ENCODE assay signal across 24 cellular contexts in genomic region chr1:198283222-198283621, GRCh38.
DNase-seq lines count a peak whose midpoint lies in the region; ATAC-seq and TF ChIP-seq lines count a peak whose summit lies in the region.
"Had no signal": no experiment of that assay in that cellular context is flagged by ENCODE, and none has a peak within 500 bp of the region (broad histone marks: within the 10 kb centered on the region; RNA-seq: fewer than 3 reads in every experiment).

No MANE protein-coding gene starts in this region.

- CTCF ChIA-PET in IMR-90 (lab: Yijun Ruan, JAX) = no interaction called here

- in situ Hi-C loops in IMR-90 (cut with MboI; ENCODE audit: low sequenced_read_pairs) = no loop called here

- no peak for DNase-seq in DND-41
- DNase-seq in IMR-90 = peak; percentile 57
- DNase-seq in astrocyte of the hippocampus (ENCODE audit: low read depth, low spot score) = peak; percentile 56
- DNase-seq in 8988T = no peak
- DNase-seq in NCI-H1048 (lab: John Stamatoyannopoulos, UW) = no peak
- no peak for DNase-seq in T-helper 17 cell
- DNase-seq: activated CD4-positive, alpha-beta memory T cell treated with anti-CD3 and anti-CD28 coated beads for 36 hours; activated naive CD8-positive, alpha-beta T cell treated with anti-CD3 and anti-CD28 coated beads for 36 hours; activated T-cell treated with anti-CD3 and anti-CD28 coated beads, Interleukin-2, amount 50 U/mL, for 4 hours; brain microvascular endothelial cell; CD4-positive, alpha-beta T cell; colonic mucosa; DMS53; NCI-H1436 treated with DMSO at 0.1 percent for 48 hours; NCI-H2171; NCI-H526 treated with DMSO at 0.1 percent for 48 hours; occipital lobe; retina; SIG-M5; stimulated activated CD4-positive, alpha-beta T cell treated with anti-CD3 and anti-CD28 coated beads, Interleukin-12 subunit alpha, Interleukin-12 subunit beta, amount 100 ng/mL, for 4 hours had no signal

- H4K91ac ChIP-seq in IMR-90 (ENCODE audit: insufficient read depth, low read depth, low read length) = no peak overlapping the region

- no peak for TF ChIP-seq POLR2A in IMR-90 (IDR thresholded peaks at IDR 0.05; ENCODE audit: low read depth, low read length)

- no peaks in the 10 kb centered on the region for H3K9me3 ChIP-seq in DND-41 (ENCODE audit: insufficient read depth, low read length, severe bottlenecking)
- no peaks in the 10 kb centered on the region for H3K9me3 ChIP-seq in IMR-90 (ENCODE audit: control insufficient read depth, insufficient read depth, low read length)
- H3K9me3 ChIP-seq in T-helper 17 cell (ENCODE audit: control insufficient read depth, low read length, poor library complexity, severe bottlenecking) = no peaks in the 10 kb centered on the region
- H3K9me3 ChIP-seq: colonic mucosa, suprapubic skin had no signal

- H3K56ac ChIP-seq in IMR-90 (ENCODE audit: extremely low read depth, insufficient read depth, low read length) = no peak overlapping the region

- no peak overlapping the region for H3K4me3 Mint-ChIP-seq in T-helper 17 cell
- H3K4me3 Mint-ChIP-seq: activated CD4-positive, alpha-beta memory T cell treated with anti-CD3 and anti-CD28 coated beads for 36 hours; activated naive CD8-positive, alpha-beta T cell treated with anti-CD3 and anti-CD28 coated beads for 36 hours; activated T-cell treated with anti-CD3 and anti-CD28 coated beads, Interleukin-2, amount 50 U/mL, for 4 hours; CD4-positive, alpha-beta T cell; T-helper 1 cell treated with Interleukin-12 subunit alpha and Interleukin-12 subunit beta and Interleukin-4 antibody, amounts not matched to agents 30 μg/mL and 1 μg/mL, for 36 hours had no signal

- H3K36me3 Mint-ChIP-seq in T-helper 17 cell (ENCODE audit: low read depth) = peaks cover 7% of the 10 kb centered on the region

- POLR2A ChIA-PET in IMR-90 (lab: Charles Lee; ENCODE audit: unreplicated experiment) = no interaction called here

- no peak overlapping the region for H2AK5ac ChIP-seq in IMR-90 (ENCODE audit: low read depth, low read length)

- no peak overlapping the region for H3K27ac Mint-ChIP-seq in T-helper 17 cell
- H3K27ac Mint-ChIP-seq: activated CD4-positive, alpha-beta memory T cell treated with anti-CD3 and anti-CD28 coated beads for 36 hours; activated naive CD8-positive, alpha-beta T cell treated with anti-CD3 and anti-CD28 coated beads for 36 hours; CD4-positive, alpha-beta T cell; T-helper 1 cell treated with Interleukin-12 subunit alpha and Interleukin-12 subunit beta and Interleukin-4 antibody, amounts not matched to agents 30 μg/mL and 1 μg/mL, for 36 hours had no signal

- no peak overlapping the region for H4K8ac ChIP-seq in IMR-90 (ENCODE audit: low read depth in 2 of 2, low read length in 2 of 2)

- peak; percentile 65 for ATAC-seq in DND-41 (ENCODE audit: insufficient read depth, low read depth)
- peak; percentile 60 for ATAC-seq in GM21717 (IDR thresholded peaks at IDR 0.05; ENCODE audit: unreplicated experiment)
- peak; percentile 86 for ATAC-seq in IMR-90 (ENCODE audit: low read depth)
- no peak for ATAC-seq in GM21737 (IDR thresholded peaks at IDR 0.05; ENCODE audit: unreplicated experiment)
- no peak for ATAC-seq in T-helper 17 cell
- ATAC-seq: activated T-cell treated with anti-CD3 and anti-CD28 coated beads, Interleukin-2, amount 50 U/mL, for 4 hours had no signal

- no peak overlapping the region for H2AK9ac ChIP-seq in IMR-90 (replicated peaks; ENCODE audit: low read depth, low read length, poor library complexity)

- TF ChIP-seq RAD21 in IMR-90 (IDR thresholded peaks at IDR 0.05; ENCODE audit: low read length) = no peak

- H3K4me2 ChIP-seq in DND-41 (ENCODE audit: insufficient read depth, low read length) (no peak overlapping the region), IMR-90 (ENCODE audit: low read depth, low read length) (peak overlapping the region; percentile 44; the same call in 1 of the 2 replicates)

- H3K18ac ChIP-seq in IMR-90 (ENCODE audit: low read depth, low read length) = no peak overlapping the region

- no peak overlapping the region for H2BK20ac ChIP-seq in IMR-90 (ENCODE audit: low read depth, low read length)

- H3K4me1 Mint-ChIP-seq in T-helper 17 cell = peaks cover 16% of the 10 kb centered on the region

- no peak overlapping the region for H4K5ac ChIP-seq in IMR-90 (ENCODE audit: low read depth, low read length)

- no TSS peak for BruUV-seq in IMR-90 (replicated peaks; lab: Mats Ljungman, UMichigan)

- no peaks in the 10 kb centered on the region for H3K4me1 ChIP-seq in DND-41 (ENCODE audit: insufficient read depth, low read length)
- peaks cover 7% of the 10 kb centered on the region for H3K4me1 ChIP-seq in IMR-90 (ENCODE audit: control insufficient read depth, insufficient read depth, low read length)
- H3K4me1 ChIP-seq: colonic mucosa had no signal

- H2AFZ ChIP-seq in DND-41 (ENCODE audit: low read depth, low read length) = no peak overlapping the region
- H2AFZ ChIP-seq in IMR-90 (replicated peaks; ENCODE audit: low read length, poor library complexity) = no peak overlapping the region

- no peak for TF ChIP-seq CTCF in DND-41 (IDR thresholded peaks at IDR 0.05; ENCODE audit: borderline replicate concordance, extremely low read depth, low read length, poor library complexity, severe bottlenecking)
- TF ChIP-seq CTCF in IMR-90 (conservative IDR thresholded peaks at IDR 0.05; ENCODE audit: low read depth, low read length) = no peak

- H2BK5ac ChIP-seq in IMR-90 (ENCODE audit: low read depth, low read length, poor library complexity, severe bottlenecking) = no peak overlapping the region

- H3K9ac ChIP-seq in DND-41 (ENCODE audit: low read depth, low read length) (no peak overlapping the region), IMR-90 (ENCODE audit: low read depth, low read length) (no peak overlapping the region)

- no peak overlapping the region for H3K27ac ChIP-seq in DND-41 (ENCODE audit: low read length)
- no peak overlapping the region for H3K27ac ChIP-seq in IMR-90 (ENCODE audit: insufficient read depth, low read length)
- H3K27ac ChIP-seq: brain microvascular endothelial cell, colonic mucosa, suprapubic skin had no signal

- H4K20me1 ChIP-seq in DND-41 (ENCODE audit: insufficient read depth, low read length) = no peaks in the 10 kb centered on the region
- no peaks in the 10 kb centered on the region for H4K20me1 ChIP-seq in IMR-90 (ENCODE audit: insufficient read depth, low read length)

- intact Hi-C loops in IMR-90 (cut with micrococcal nuclease) = loop anchor here (10.0 kb wide), 1 partner anchor 402 kb away; no protein-coding TSS in a partner anchor

- H3K9me1 ChIP-seq in IMR-90 (ENCODE audit: insufficient read depth, low read length) = peaks cover 6% of the 10 kb centered on the region

- H3K14ac ChIP-seq in IMR-90 (replicated peaks; ENCODE audit: low read depth, low read length) = peak overlapping the region; percentile 29; the same call in 1 of the 2 replicates

- WGBS in IMR-90 (ENCODE audit: extremely low coverage in 2 of 2, insufficient read length in 1 of 2), 2 experiments = 83% methylated on average over 1 of the region's 6 CpGs; no CpG with 5 or more reads in 1 of the 2 experiments

- H3K23ac ChIP-seq in IMR-90 (ENCODE audit: low read depth, low read length) = no peak overlapping the region

- no peak overlapping the region for H2BK15ac ChIP-seq in IMR-90 (ENCODE audit: low read depth, low read length)

- H3K4me3 ChIP-seq in DND-41 (ENCODE audit: low read depth in 1 of 2, low read length in 2 of 2) = no peak overlapping the region
- H3K4me3 ChIP-seq in IMR-90 (ENCODE audit: insufficient read depth, low read depth, low read length) = no peak overlapping the region
- H3K4me3 ChIP-seq: colonic mucosa, suprapubic skin had no signal

- no peak overlapping the region for H2BK120ac ChIP-seq in IMR-90 (ENCODE audit: low read depth, low read length)

- no peak overlapping the region for H3K4ac ChIP-seq in IMR-90 (ENCODE audit: low read depth, low read length)

- peaks cover 39% of the 10 kb centered on the region; the same call in 1 of the 2 replicates for H3K36me3 ChIP-seq in DND-41 (ENCODE audit: insufficient read depth, low read length)
- peaks cover 3% of the 10 kb centered on the region; the same call in 1 of the 2 replicates for H3K36me3 ChIP-seq in IMR-90 (ENCODE audit: control insufficient read depth, insufficient read depth, low read length)
- H3K36me3 ChIP-seq: colonic mucosa, suprapubic skin had no signal

- peaks cover 12 to 24% of the 10 kb centered on the region in 2 experiments; a peak in 3 of 4 replicates for H3K79me1 ChIP-seq in IMR-90 (ENCODE audit: low read depth in 1 of 2, low read length in 2 of 2)

- dilution Hi-C loops in IMR-90 (cut with HindIII; ENCODE audit: low sequenced_read_pairs, unreplicated experiment) = no loop called here

- no peaks in the 10 kb centered on the region for H3K27me3 ChIP-seq in DND-41 (ENCODE audit: insufficient read depth, low read length, poor library complexity)
- H3K27me3 ChIP-seq in IMR-90 (ENCODE audit: control insufficient read depth, insufficient read depth, low read length) = no peaks in the 10 kb centered on the region
- H3K27me3 ChIP-seq: brain microvascular endothelial cell, colonic mucosa, suprapubic skin had no signal

- H3K27me3 Mint-ChIP-seq in T-helper 17 cell = no peaks in the 10 kb centered on the region
- H3K27me3 Mint-ChIP-seq: activated CD4-positive, alpha-beta memory T cell treated with anti-CD3 and anti-CD28 coated beads for 36 hours; activated naive CD8-positive, alpha-beta T cell treated with anti-CD3 and anti-CD28 coated beads for 36 hours; CD4-positive, alpha-beta T cell had no signal

- peaks cover 2% of the 10 kb centered on the region; the same call in 1 of the 2 replicates for H3K79me2 ChIP-seq in DND-41 (ENCODE audit: insufficient read depth, low read length)

TF ChIP-seq in IMR-90, 13 proteins besides CTCF, POLR2A, EP300 and RAD21 (continues in another document):
- no peak for TF ChIP-seq NFE2L2 (IDR thresholded peaks at IDR 0.05; ENCODE audit: low read depth, low read length)
- no peak for TF ChIP-seq FOS (IDR thresholded peaks at IDR 0.05; ENCODE audit: low read depth, low read length)
- no peak for TF ChIP-seq MAFK (IDR thresholded peaks at IDR 0.05; ENCODE audit: low read depth, low read length)
- TF ChIP-seq RFX5 (IDR thresholded peaks at IDR 0.05; ENCODE audit: low read depth, low read length) = no peak
- no peak for TF ChIP-seq CHD1 (IDR thresholded peaks at IDR 0.05; ENCODE audit: low read depth, low read length)
- no peak for TF ChIP-seq MAZ (IDR thresholded peaks at IDR 0.05; ENCODE audit: borderline replicate concordance, low read depth, low read length)
- no peak for TF ChIP-seq BHLHE40 (IDR thresholded peaks at IDR 0.05; ENCODE audit: low read depth, low read length)
- no peak for TF ChIP-seq RCOR1 (IDR thresholded peaks at IDR 0.05; ENCODE audit: insufficient replicate concordance, low read length)
- no peak for TF ChIP-seq SMC3 (IDR thresholded peaks at IDR 0.05; ENCODE audit: low read depth, low read length)

Comparison
In these comparisons a context has a peak if more than half of its experiments do, and no peak if none do; other contexts are left out.
1. ATAC-seq: peak in DND-41 (single experiment), GM21717 (single experiment) and IMR-90 (single experiment); none in GM21737 (single experiment) and T-helper 17 cell (single experiment).
2. DNase-seq: peak in IMR-90 (single experiment) and astrocyte of the hippocampus (single experiment); none in DND-41 (single experiment), 8988T (single experiment), NCI-H1048 (single experiment) and T-helper 17 cell (0 of 3).